ENCODE assay signal across 1 cellular context in genomic region chr19:867301-867793, GRCh38.
TF ChIP-seq lines count a peak whose summit lies in the region.

No MANE protein-coding gene starts in this region.

TF ChIP-seq in HEK293, 187 proteins besides CTCF, POLR2A, EP300 and RAD21 (continued from another document):
- TF ChIP-seq TSHZ1 (tag by site-specific recombination; IDR thresholded peaks at IDR 0.05; ENCODE audit: borderline replicate concordance), result no peak
- TF ChIP-seq ZNF391 (tag by site-specific recombination; IDR thresholded peaks at IDR 0.05; ENCODE audit: borderline replicate concordance, low read depth), result no peak
- TF ChIP-seq ZNF548 (tag by site-specific recombination; IDR thresholded peaks at IDR 0.05), result no peak
- peak; percentile 47; the same call in 1 of the 2 replicates for TF ChIP-seq SP7 (tag by site-specific recombination; IDR thresholded peaks at IDR 0.05)
- TF ChIP-seq KLF8 (tag by site-specific recombination; IDR thresholded peaks at IDR 0.05), result peak; percentile 32; the same call in 1 of the 2 replicates
- peak; percentile 73 for TF ChIP-seq PATZ1 (tag by site-specific recombination; IDR thresholded peaks at IDR 0.05)
- TF ChIP-seq ZNF10 (tag by site-specific recombination; IDR thresholded peaks at IDR 0.05), result no peak
- TF ChIP-seq ZBTB10 (tag by site-specific recombination; IDR thresholded peaks at IDR 0.05), result 0 out of 2 replicates have a peak, but pooled peaks have one; percentile 21
- 0 out of 2 replicates have a peak, but pooled peaks have one; percentile 26 for TF ChIP-seq INSM2 (tag by site-specific recombination; IDR thresholded peaks at IDR 0.05)
- TF ChIP-seq HOXD13 (CRISPR knock-in tag; IDR thresholded peaks at IDR 0.05; ENCODE audit: borderline replicate concordance), result no peak
- TF ChIP-seq ZNF423 (tag by site-specific recombination; IDR thresholded peaks at IDR 0.05), result peak; percentile 79; the same call in 1 of the 2 replicates
- no peak for TF ChIP-seq ZNF747 (tag by site-specific recombination; IDR thresholded peaks at IDR 0.05)
- TF ChIP-seq ZBTB8A (tag by site-specific recombination; IDR thresholded peaks at IDR 0.05), result peak; percentile 59
- no peak for TF ChIP-seq ZNF701 (tag by site-specific recombination; IDR thresholded peaks at IDR 0.05)
- no peak for TF ChIP-seq ZNF664 (tag by site-specific recombination; IDR thresholded peaks at IDR 0.05)
- TF ChIP-seq ZIC2 (tag by site-specific recombination; IDR thresholded peaks at IDR 0.05), result peak; percentile 100
- TF ChIP-seq ZNF335 (tag by site-specific recombination; conservative IDR thresholded peaks at IDR 0.05), result 0 out of 2 replicates have a peak, but pooled peaks have one; percentile 17
- TF ChIP-seq GLIS1 (tag by site-specific recombination; IDR thresholded peaks at IDR 0.05), result peak; percentile 98
- TF ChIP-seq ZBTB48 (tag by site-specific recombination; IDR thresholded peaks at IDR 0.05), result 0 out of 2 replicates have a peak, but pooled peaks have one; percentile 19
- TF ChIP-seq SP2 (tag by site-specific recombination; IDR thresholded peaks at IDR 0.05), result peak; percentile 20; the same call in 1 of the 2 replicates
- peak; percentile 60; the same call in 1 of the 2 replicates for TF ChIP-seq HIC1 (tag by site-specific recombination; IDR thresholded peaks at IDR 0.05)
- no peak for TF ChIP-seq ZXDB (tag by site-specific recombination; IDR thresholded peaks at IDR 0.05)
- peak; percentile 74; the same call in 1 of the 2 replicates for TF ChIP-seq ZNF600 (tag by site-specific recombination; IDR thresholded peaks at IDR 0.05)
TF ChIP-seq in HEK293: peak in this region for 15.
